ENCODE assay signal across 1 cellular context in genomic region chr5:151931260-151931659, GRCh38.
TF ChIP-seq lines count a peak whose summit lies in the region.

No MANE protein-coding gene starts in this region.

TF ChIP-seq in GM23338, 12 proteins besides CTCF, POLR2A, EP300 and RAD21 (continued from another document):
- TF ChIP-seq, protein P1, sequence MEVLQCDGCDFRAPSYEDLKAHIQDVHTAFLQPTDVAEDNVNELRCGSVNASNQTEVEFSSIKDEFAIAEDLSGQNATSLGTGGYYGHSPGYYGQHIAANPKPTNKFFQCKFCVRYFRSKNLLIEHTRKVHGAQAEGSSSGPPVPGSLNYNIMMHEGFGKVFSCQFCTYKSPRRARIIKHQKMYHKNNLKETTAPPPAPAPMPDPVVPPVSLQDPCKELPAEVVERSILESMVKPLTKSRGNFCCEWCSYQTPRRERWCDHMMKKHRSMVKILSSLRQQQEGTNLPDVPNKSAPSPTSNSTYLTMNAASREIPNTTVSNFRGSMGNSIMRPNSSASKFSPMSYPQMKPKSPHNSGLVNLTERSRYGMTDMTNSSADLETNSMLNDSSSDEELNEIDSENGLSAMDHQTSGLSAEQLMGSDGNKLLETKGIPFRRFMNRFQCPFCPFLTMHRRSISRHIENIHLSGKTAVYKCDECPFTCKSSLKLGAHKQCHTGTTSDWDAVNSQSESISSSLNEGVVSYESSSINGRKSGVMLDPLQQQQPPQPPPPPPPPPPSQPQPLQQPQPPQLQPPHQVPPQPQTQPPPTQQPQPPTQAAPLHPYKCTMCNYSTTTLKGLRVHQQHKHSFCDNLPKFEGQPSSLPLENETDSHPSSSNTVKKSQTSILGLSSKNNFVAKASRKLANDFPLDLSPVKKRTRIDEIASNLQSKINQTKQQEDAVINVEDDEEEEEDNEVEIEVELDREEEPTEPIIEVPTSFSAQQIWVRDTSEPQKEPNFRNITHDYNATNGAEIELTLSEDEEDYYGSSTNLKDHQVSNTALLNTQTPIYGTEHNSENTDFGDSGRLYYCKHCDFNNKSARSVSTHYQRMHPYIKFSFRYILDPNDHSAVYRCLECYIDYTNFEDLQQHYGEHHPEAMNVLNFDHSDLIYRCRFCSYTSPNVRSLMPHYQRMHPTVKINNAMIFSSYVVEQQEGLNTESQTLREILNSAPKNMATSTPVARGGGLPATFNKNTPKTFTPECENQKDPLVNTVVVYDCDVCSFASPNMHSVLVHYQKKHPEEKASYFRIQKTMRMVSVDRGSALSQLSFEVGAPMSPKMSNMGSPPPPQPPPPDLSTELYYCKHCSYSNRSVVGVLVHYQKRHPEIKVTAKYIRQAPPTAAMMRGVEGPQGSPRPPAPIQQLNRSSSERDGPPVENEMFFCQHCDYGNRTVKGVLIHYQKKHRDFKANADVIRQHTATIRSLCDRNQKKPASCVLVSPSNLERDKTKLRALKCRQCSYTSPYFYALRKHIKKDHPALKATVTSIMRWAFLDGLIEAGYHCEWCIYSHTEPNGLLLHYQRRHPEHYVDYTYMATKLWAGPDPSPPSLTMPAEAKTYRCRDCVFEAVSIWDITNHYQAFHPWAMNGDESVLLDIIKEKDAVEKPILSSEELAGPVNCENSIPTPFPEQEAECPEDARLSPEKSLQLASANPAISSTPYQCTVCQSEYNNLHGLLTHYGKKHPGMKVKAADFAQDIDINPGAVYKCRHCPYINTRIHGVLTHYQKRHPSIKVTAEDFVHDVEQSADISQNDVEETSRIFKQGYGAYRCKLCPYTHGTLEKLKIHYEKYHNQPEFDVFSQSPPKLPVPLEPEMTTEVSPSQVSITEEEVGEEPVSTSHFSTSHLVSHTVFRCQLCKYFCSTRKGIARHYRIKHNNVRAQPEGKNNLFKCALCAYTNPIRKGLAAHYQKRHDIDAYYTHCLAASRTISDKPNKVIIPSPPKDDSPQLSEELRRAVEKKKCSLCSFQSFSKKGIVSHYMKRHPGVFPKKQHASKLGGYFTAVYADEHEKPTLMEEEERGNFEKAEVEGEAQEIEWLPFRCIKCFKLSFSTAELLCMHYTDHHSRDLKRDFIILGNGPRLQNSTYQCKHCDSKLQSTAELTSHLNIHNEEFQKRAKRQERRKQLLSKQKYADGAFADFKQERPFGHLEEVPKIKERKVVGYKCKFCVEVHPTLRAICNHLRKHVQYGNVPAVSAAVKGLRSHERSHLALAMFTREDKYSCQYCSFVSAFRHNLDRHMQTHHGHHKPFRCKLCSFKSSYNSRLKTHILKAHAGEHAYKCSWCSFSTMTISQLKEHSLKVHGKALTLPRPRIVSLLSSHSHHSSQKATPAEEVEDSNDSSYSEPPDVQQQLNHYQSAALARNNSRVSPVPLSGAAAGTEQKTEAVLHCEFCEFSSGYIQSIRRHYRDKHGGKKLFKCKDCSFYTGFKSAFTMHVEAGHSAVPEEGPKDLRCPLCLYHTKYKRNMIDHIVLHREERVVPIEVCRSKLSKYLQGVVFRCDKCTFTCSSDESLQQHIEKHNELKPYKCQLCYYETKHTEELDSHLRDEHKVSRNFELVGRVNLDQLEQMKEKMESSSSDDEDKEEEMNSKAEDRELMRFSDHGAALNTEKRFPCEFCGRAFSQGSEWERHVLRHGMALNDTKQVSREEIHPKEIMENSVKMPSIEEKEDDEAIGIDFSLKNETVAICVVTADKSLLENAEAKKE (CRISPR knock-in tag; IDR thresholded peaks at IDR 0.05), result no peak
- TF ChIP-seq POLR2AphosphoS5 (IDR thresholded peaks at IDR 0.05; ENCODE audit: low read depth), result no peak
- TF ChIP-seq STAT1 (IDR thresholded peaks at IDR 0.05; ENCODE audit: unreplicated experiment), result no peak
TF ChIP-seq in GM23338: peak in this region for 0.
